In genomic region chr2:187553908-187554703, GRCh38 we compare ENCODE assay signal across 1 cellular context.
TF ChIP-seq lines count a peak whose summit lies in the region.

TFPI (minus strand) TSS chr2:187554435; CDS start chr2:187503768, 50,667 bp downstream.

TF ChIP-seq in GM12878, 131 proteins besides CTCF, POLR2A, EP300 and RAD21 (continued from another document):
- TF ChIP-seq PRDM15 (CRISPR knock-in tag; IDR thresholded peaks at IDR 0.05): no peak
- TF ChIP-seq RB1 (IDR thresholded peaks at IDR 0.05; ENCODE audit: borderline replicate concordance): no peak
- TF ChIP-seq TARDBP (IDR thresholded peaks at IDR 0.05; ENCODE audit: borderline replicate concordance): no peak
- no peak for TF ChIP-seq SP1 (IDR thresholded peaks at IDR 0.05; ENCODE audit: low read depth, low read length)
- no peak for TF ChIP-seq TCF12 (IDR thresholded peaks at IDR 0.05; ENCODE audit: low read depth, low read length)
- TF ChIP-seq CBFB (IDR thresholded peaks at IDR 0.05; ENCODE audit: low read depth): no peak
- TF ChIP-seq ZNF274 (IDR thresholded peaks at IDR 0.05; ENCODE audit: insufficient read depth, insufficient read length): no peak
- no peak for TF ChIP-seq ESRRA (IDR thresholded peaks at IDR 0.05; ENCODE audit: low read length)
- TF ChIP-seq KDM1A (IDR thresholded peaks at IDR 0.05; ENCODE audit: borderline replicate concordance): no peak
- no peak for TF ChIP-seq ZZZ3 (IDR thresholded peaks at IDR 0.05; ENCODE audit: control insufficient read depth, insufficient read length, low read depth)
- TF ChIP-seq STAT1 (conservative IDR thresholded peaks at IDR 0.05): no peak
